Comparison of ENCODE assay signal across 20 cellular contexts in genomic region chr7:125573131-125573530, GRCh38.
"Had no signal": no experiment of that assay in that cellular context is flagged by ENCODE, and none has a peak within 500 bp of the region (broad histone marks: within the 10 kb centered on the region; RNA-seq: fewer than 3 reads in every experiment).

No MANE protein-coding gene starts in this region.

- ATAC-seq: gastroesophageal sphincter; lower lobe of right lung; natural killer cell; stimulated activated effector memory CD8-positive, alpha-beta T cell treated with anti-CD3 and anti-CD28 coated beads, Interleukin-12 subunit alpha, Interleukin-12 subunit beta, amount 100 ng/mL, for 72 hours had no signal

- H3K27ac ChIP-seq: dorsolateral prefrontal cortex, esophagus squamous epithelium, gastroesophageal sphincter, left ventricle myocardium inferior, lower lobe of right lung, sigmoid colon, skin epidermis, tibial artery, upper lobe of left lung, uterus had no signal

- H3K4me1 ChIP-seq: esophagus squamous epithelium, gastroesophageal sphincter, left ventricle myocardium inferior, lower lobe of right lung, sigmoid colon, tibial artery, upper lobe of left lung, uterus had no signal

- H3K27me3 ChIP-seq: dorsolateral prefrontal cortex, esophagus squamous epithelium, gastroesophageal sphincter, sigmoid colon, tibial artery, upper lobe of left lung, uterus had no signal

- H3K9me3 ChIP-seq: esophagus squamous epithelium, lower lobe of right lung, sigmoid colon, tibial artery, upper lobe of left lung, uterus had no signal

- H3K36me3 ChIP-seq: esophagus squamous epithelium, gastroesophageal sphincter, left ventricle myocardium inferior, lower lobe of right lung, sigmoid colon, tibial artery, upper lobe of left lung, uterus had no signal

- DNase-seq: cortex of kidney; dorsolateral prefrontal cortex; effector memory CD4-positive, alpha-beta T cell; esophagus squamous epithelium; foreskin fibroblast; glutamatergic neuron; immature natural killer cell; left ventricle myocardium inferior; lower lobe of right lung; natural killer cell; posterior cingulate gyrus; sigmoid colon; stimulated activated CD4-positive, alpha-beta T cell treated with anti-CD3 and anti-CD28 coated beads, Interleukin-4, amount 100 ng/mL, for 1 hour; stimulated activated CD8-positive, alpha-beta memory T cell treated with anti-CD3 and anti-CD28 coated beads, Interleukin-4, amount 100 ng/mL, for 48 hours; tibial artery; upper lobe of left lung; uterus had no signal

- H3K4me3 ChIP-seq: dorsolateral prefrontal cortex, esophagus squamous epithelium, gastroesophageal sphincter, left ventricle myocardium inferior, lower lobe of right lung, sigmoid colon, skin epidermis, tibial artery, upper lobe of left lung, uterus had no signal
